ENCODE assay signal across 3 cellular contexts in genomic region chr14:95464524-95464923, GRCh38.
TF ChIP-seq lines count a peak whose summit lies in the region.

No MANE protein-coding gene starts in this region.

TF ChIP-seq in SK-N-SH treated with all-trans-retinoic acid at 6 μM for 48 hours, 23 proteins besides CTCF, POLR2A, EP300 and RAD21 (continued from another document and continues in another):
- no peak for TF ChIP-seq POU6F1 (CRISPR knock-in tag; IDR thresholded peaks at IDR 0.05; ENCODE audit: borderline replicate concordance, low read depth)
- TF ChIP-seq OSR1 (CRISPR knock-in tag; IDR thresholded peaks at IDR 0.05) = no peak
- no peak for TF ChIP-seq BACH2 (CRISPR knock-in tag; IDR thresholded peaks at IDR 0.05; ENCODE audit: borderline replicate concordance)
- TF ChIP-seq TSHZ2 (CRISPR knock-in tag; IDR thresholded peaks at IDR 0.05) = no peak
- TF ChIP-seq PPARA (CRISPR knock-in tag; IDR thresholded peaks at IDR 0.05; ENCODE audit: borderline replicate concordance) = no peak
- no peak for TF ChIP-seq CSDC2 (CRISPR knock-in tag; IDR thresholded peaks at IDR 0.05)
- TF ChIP-seq TOX (CRISPR knock-in tag; IDR thresholded peaks at IDR 0.05; ENCODE audit: borderline replicate concordance) = no peak
- TF ChIP-seq TCF4 (CRISPR knock-in tag; IDR thresholded peaks at IDR 0.05; ENCODE audit: borderline replicate concordance) = no peak
- no peak for TF ChIP-seq CSRNP3 (CRISPR knock-in tag; IDR thresholded peaks at IDR 0.05)
- no peak for TF ChIP-seq ZC3H10 (CRISPR knock-in tag; IDR thresholded peaks at IDR 0.05)

TF ChIP-seq in SK-N-SH, 30 proteins besides CTCF, POLR2A, EP300 and RAD21 (continued from another document):
- TF ChIP-seq MAX (IDR thresholded peaks at IDR 0.05; ENCODE audit: low read depth) = no peak
- TF ChIP-seq NRF1 (IDR thresholded peaks at IDR 0.05; ENCODE audit: low read depth, low read length) = no peak
- no peak for TF ChIP-seq TAF1 (IDR thresholded peaks at IDR 0.05; ENCODE audit: borderline replicate concordance, low read depth, low read length)
- no peak for TF ChIP-seq USF2 (IDR thresholded peaks at IDR 0.05; ENCODE audit: borderline replicate concordance, low read depth, low read length)

TF ChIP-seq in WTC11, 78 proteins besides CTCF, POLR2A, EP300 and RAD21 (continued from another document):
- TF ChIP-seq HMGXB4 (CRISPR knock-in tag; IDR thresholded peaks at IDR 0.05) = no peak
- TF ChIP-seq ZNF423 (CRISPR knock-in tag; IDR thresholded peaks at IDR 0.05) = no peak
- no peak for TF ChIP-seq ESRRA (CRISPR knock-in tag; IDR thresholded peaks at IDR 0.05; ENCODE audit: borderline replicate concordance)
- TF ChIP-seq SMAD4 (CRISPR knock-in tag; IDR thresholded peaks at IDR 0.05) = no peak
- TF ChIP-seq AFF4 (CRISPR knock-in tag; IDR thresholded peaks at IDR 0.05; ENCODE audit: borderline replicate concordance) = no peak
- no peak for TF ChIP-seq TP53 (CRISPR knock-in tag; IDR thresholded peaks at IDR 0.05)
- TF ChIP-seq ATF1 (CRISPR knock-in tag; IDR thresholded peaks at IDR 0.05) = no peak
